In the genomic region with DNA sequence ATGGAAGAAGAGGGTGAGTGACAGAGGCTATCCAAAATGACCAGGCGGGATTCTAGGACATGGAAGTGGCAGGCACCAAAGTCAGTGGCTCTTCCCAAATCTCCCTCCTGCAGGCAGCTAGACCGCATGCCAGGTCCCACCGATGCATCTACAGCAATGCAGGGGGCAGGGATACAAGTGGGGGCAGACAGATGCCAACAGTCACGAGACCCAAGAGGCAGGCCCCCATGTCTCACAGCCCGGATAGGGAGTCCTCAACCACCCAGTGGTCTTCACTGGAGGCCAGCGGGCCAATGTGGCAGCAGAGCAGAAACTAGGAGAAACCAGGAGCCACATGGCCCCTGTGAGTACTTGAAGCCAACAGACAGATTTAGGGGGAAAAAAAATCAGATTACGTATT, we compare ENCODE assay signal across 1 cellular context.
TF ChIP-seq lines count a peak whose summit lies in the region.

No MANE protein-coding gene starts in this region.

TF ChIP-seq in HEK293, 187 proteins besides CTCF, POLR2A, EP300 and RAD21:
- TF ChIP-seq SALL2 (tag by site-specific recombination; IDR thresholded peaks at IDR 0.05; ENCODE audit: borderline replicate concordance) (no peak), GLIS1 (tag by site-specific recombination; IDR thresholded peaks at IDR 0.05) (0 out of 2 replicates have a peak, but pooled peaks have one; percentile 7)
